Comparison of ENCODE assay signal across 7 cellular contexts in genomic region chr4:25417014-25417413, GRCh38.
"Had no signal": no experiment of that assay in that cellular context is flagged by ENCODE, and none has a peak within 500 bp of the region (broad histone marks: within the 10 kb centered on the region; RNA-seq: fewer than 3 reads in every experiment).

No MANE protein-coding gene starts in this region.

- FAIRE-seq: G401.6, GM12878, GM12891, GM12892, GM19239 had no signal

- H3K4me3 ChIP-seq: GM12878 had no signal

- ATAC-seq: GM12878 had no signal

- DNase-seq: GDM1, GF-D8 had no signal
